ENCODE assay signal across 17 cellular contexts in genomic region chr6:147958683-147959082, GRCh38.
DNase-seq lines count a peak whose midpoint lies in the region; ATAC-seq and TF ChIP-seq lines count a peak whose summit lies in the region.
"Had no signal": no experiment of that assay in that cellular context is flagged by ENCODE, and none has a peak within 500 bp of the region (broad histone marks: within the 10 kb centered on the region; RNA-seq: fewer than 3 reads in every experiment).

No MANE protein-coding gene starts in this region.

- H3K4ac ChIP-seq in H9 (ENCODE audit: low read depth, low read length) = no peak overlapping the region

- no peak overlapping the region for H3K56ac ChIP-seq in H9 (ENCODE audit: insufficient read length, low read depth, low read length)

- H3K9me3 ChIP-seq in lower lobe of right lung (no peaks in the 10 kb centered on the region), prostate gland (no peaks in the 10 kb centered on the region), H9 (ENCODE audit: control insufficient read depth, low read depth, low read length) (no peaks in the 10 kb centered on the region), SK-N-SH (no peaks in the 10 kb centered on the region)
- H3K9me3 ChIP-seq: A549, SJSA1 had no signal

- CTCF ChIA-PET in SK-N-SH (lab: Yijun Ruan, JAX) (no interaction called here), GM10248 (lab: Yijun Ruan, JAX) (interaction anchor here (0.9 kb wide), 1 partner anchor 12 kb away, joined by 4 read pairs; no protein-coding TSS in a partner anchor)

- no peak overlapping the region for H3K4me2 ChIP-seq in GM23338
- H3K4me2 ChIP-seq in H9 (ENCODE audit: insufficient read depth, insufficient read length, low read length) = no peak overlapping the region
- H3K4me2 ChIP-seq in SK-N-SH = no peak overlapping the region
- H3K4me2 ChIP-seq: A549 had no signal

- H3K23ac ChIP-seq in H9 (ENCODE audit: insufficient read length, low read depth, low read length) = no peak overlapping the region

- H3K27me3 ChIP-seq in GM23338 (ENCODE audit: insufficient read depth) (no peaks in the 10 kb centered on the region), lower lobe of right lung (ENCODE audit: low read depth) (no peaks in the 10 kb centered on the region), prostate gland (replicated peaks; ENCODE audit: insufficient read depth) (no peaks in the 10 kb centered on the region), H9 (ENCODE audit: insufficient read depth, low read length) (no peaks in the 10 kb centered on the region), SK-N-SH (ENCODE audit: insufficient read depth) (no peaks in the 10 kb centered on the region)
- H3K27me3 ChIP-seq: SJSA1 had no signal

- no peak overlapping the region for H3K18ac ChIP-seq in H9 (ENCODE audit: insufficient read length, low read depth, low read length)

- no peak overlapping the region for H2AK5ac ChIP-seq in H9 (ENCODE audit: insufficient read length, low read length)

- no peak for TF ChIP-seq POLR2A in prostate gland (IDR thresholded peaks at IDR 0.05)

- no peak for ATAC-seq in GM23338
- peak; percentile 84 to 85 for ATAC-seq in lower lobe of right lung
- ATAC-seq: A549, PC-3 had no signal

- H3K27ac Mint-ChIP-seq in GM23338 (no peak overlapping the region), H9 (no peak overlapping the region)

- no peak overlapping the region for H2BK15ac ChIP-seq in H9 (ENCODE audit: low read depth, low read length)

- no peak overlapping the region for H3T11ph ChIP-seq in H9 (ENCODE audit: low read length)

- H3K79me1 ChIP-seq in H9 (ENCODE audit: insufficient read depth, low read depth, low read length, poor library complexity, severe bottlenecking) = no peaks in the 10 kb centered on the region

- H3F3A ChIP-seq in GM23338 (replicated peaks; ENCODE audit: low read depth) = no peaks in the 10 kb centered on the region
- no peaks in the 10 kb centered on the region for H3F3A ChIP-seq in SK-N-SH (replicated peaks; ENCODE audit: insufficient read depth)

- H3K4me1 Mint-ChIP-seq in GM23338 (no peaks in the 10 kb centered on the region), H9 (no peaks in the 10 kb centered on the region)

- no peak overlapping the region for H2BK20ac ChIP-seq in H9 (ENCODE audit: low read depth, low read length, poor library complexity, severe bottlenecking)

- no peak overlapping the region for H2BK12ac ChIP-seq in H9 (ENCODE audit: insufficient read length, low read depth, low read length)

- H4K91ac ChIP-seq in H9 (ENCODE audit: insufficient read length, low read depth, low read length) = no peak overlapping the region

- H3K9me3 Mint-ChIP-seq in GM23338 (no peaks in the 10 kb centered on the region), H9 (no peaks in the 10 kb centered on the region)

- H3K27me3 Mint-ChIP-seq in GM23338 (ENCODE audit: insufficient read depth, low read depth, poor library complexity) = no peaks in the 10 kb centered on the region
- H3K27me3 Mint-ChIP-seq in H9 (ENCODE audit: low read depth) = no peaks in the 10 kb centered on the region

- H3K9ac ChIP-seq in H9 (ENCODE audit: extremely low read depth, insufficient read length, low read length) (no peak overlapping the region), SK-N-SH (no peak overlapping the region)

- no peak overlapping the region for H3K14ac ChIP-seq in H9 (ENCODE audit: insufficient read depth, low read length)

- no peak for TF ChIP-seq EP300 in SK-N-SH (IDR thresholded peaks at IDR 0.05; ENCODE audit: borderline replicate concordance in 1 of 2, low read depth in 1 of 2, low read length in 1 of 2)

- peak overlapping the region; percentile 24; the same call in 1 of the 2 replicates for H2AFZ ChIP-seq in GM23338
- no peak overlapping the region for H2AFZ ChIP-seq in H9 (ENCODE audit: low read length)
- no peak overlapping the region for H2AFZ ChIP-seq in SK-N-SH (ENCODE audit: low read depth)

- H4K5ac ChIP-seq in H9 (ENCODE audit: insufficient read length, low read depth, low read length) = no peak overlapping the region

- no peaks in the 10 kb centered on the region for H3K79me2 ChIP-seq in GM23338 (replicated peaks; ENCODE audit: insufficient read depth)
- H3K79me2 ChIP-seq in H9 (ENCODE audit: insufficient read depth, low read length) = no peaks in the 10 kb centered on the region
- H3K79me2 ChIP-seq in SK-N-SH (ENCODE audit: insufficient read depth) = no peaks in the 10 kb centered on the region

- no peaks in the 10 kb centered on the region for H3K36me3 Mint-ChIP-seq in GM23338 (ENCODE audit: low read depth)
- no peaks in the 10 kb centered on the region for H3K36me3 Mint-ChIP-seq in H9 (ENCODE audit: insufficient read depth in 1 of 3, low read depth in 3 of 3)

- H4K20me1 ChIP-seq in GM23338 (replicated peaks; ENCODE audit: insufficient read depth) (no peaks in the 10 kb centered on the region), H9 (ENCODE audit: control insufficient read depth, insufficient read depth, insufficient read length) (no peaks in the 10 kb centered on the region), SK-N-SH (ENCODE audit: insufficient read depth) (no peaks in the 10 kb centered on the region)

- WGBS in prostate gland = 44% methylated on average over 2 of the region's 2 CpGs
- no CpG with 5 or more reads among the region's 2 CpGs for WGBS in H9 (ENCODE audit: extremely low coverage, insufficient read length, low lambda C conversion rate)
- WGBS in SK-N-SH (ENCODE audit: low lambda C conversion rate) = 7% methylated on average over 2 of the region's 2 CpGs

- H3K4me3 Mint-ChIP-seq in GM23338 (no peak overlapping the region), H9 (no peak overlapping the region)

- H3K4me3 ChIP-seq in GM23338 (no peak overlapping the region), lower lobe of right lung (no peak overlapping the region), prostate gland (no peak overlapping the region), SK-N-SH (ENCODE audit: low read depth in 2 of 2, low read length in 1 of 2) (no peak overlapping the region)
- H3K4me3 ChIP-seq: A549, SJSA1 had no signal

- H3K4me1 ChIP-seq in GM23338 (ENCODE audit: insufficient read depth) (no peaks in the 10 kb centered on the region), lower lobe of right lung (no peaks in the 10 kb centered on the region), prostate gland (replicated peaks) (no peaks in the 10 kb centered on the region), H9 (ENCODE audit: insufficient read depth, low read length) (no peaks in the 10 kb centered on the region), SK-N-SH (ENCODE audit: control insufficient read depth in 1 of 2, insufficient read depth in 2 of 2, low read depth in 1 of 2, low read length in 1 of 2) (no peaks in the 10 kb centered on the region; a peak in 1 of 4 replicates)
- H3K4me1 ChIP-seq: A549, SJSA1 had no signal

- H2BK5ac ChIP-seq in H9 (ENCODE audit: insufficient read length, low read length) = no peak overlapping the region

- H3K23me2 ChIP-seq in H9 (ENCODE audit: insufficient read length, low read depth, low read length, poor library complexity, severe bottlenecking) = no peaks in the 10 kb centered on the region

- TF ChIP-seq RAD21 in SK-N-SH (IDR thresholded peaks at IDR 0.05; ENCODE audit: low read length) = no peak

- intact Hi-C loops in lower lobe of right lung (cut with DNase I) = no loop called here
- intact Hi-C loops in prostate gland (cut with DNase I) = no loop called here

- no peak overlapping the region for H3K27ac ChIP-seq in GM23338 (ENCODE audit: low read depth)
- no peak overlapping the region for H3K27ac ChIP-seq in lower lobe of right lung
- H3K27ac ChIP-seq in prostate gland = no peak overlapping the region
- H3K27ac ChIP-seq in H9 (ENCODE audit: insufficient read length, low read depth, low read length) = no peak overlapping the region
- H3K27ac ChIP-seq in SK-N-SH (ENCODE audit: low read depth in 2 of 2, low read length in 1 of 2) = no peak overlapping the region
- H3K27ac ChIP-seq: A549, SJSA1 had no signal

- DNase-seq in GM23338 (ENCODE audit: low spot score) = no peak
- DNase-seq in NCI-H69 (lab: John Stamatoyannopoulos, UW) = peak; percentile 8
- DNase-seq in lower lobe of right lung = peak; percentile 77
- DNase-seq in prostate gland (ENCODE audit: low spot score) = peak; percentile 10
- DNase-seq in H9 = no peak
- DNase-seq in SK-N-SH = no peak
- DNase-seq in GM10248 (ENCODE audit: extremely low spot score) = no peak
- no peak for DNase-seq in COLO668 (lab: John Stamatoyannopoulos, UW; ENCODE audit: unreplicated experiment)
- DNase-seq: DMS 273 treated with DMSO at 0.1 percent for 48 hours, IMR-90, Kasumi-1, NCI-H1105 treated with DMSO at 0.1 percent for 48 hours, NCI-H1694 treated with DMSO at 0.1 percent for 48 hours, NCI-H2107, PC-3 had no signal

- POLR2A ChIA-PET in SK-N-SH (lab: Yijun Ruan, JAX) (interaction anchor here (0.6 kb wide), 1 partner anchor 11 kb away, joined by 4 read pairs; no protein-coding TSS in a partner anchor), GM10248 (lab: Yijun Ruan, JAX) (no interaction called here)

- no peak overlapping the region for H4K8ac ChIP-seq in H9 (replicated peaks; ENCODE audit: insufficient read length, low read depth, low read length)

- 0 out of 2 replicates have a peak, but pooled peaks cover 3% of the 10 kb centered on the region for H3K9me2 ChIP-seq in GM23338 (ENCODE audit: insufficient read depth)
- H3K9me2 ChIP-seq in SK-N-SH = no peaks in the 10 kb centered on the region

- H2BK120ac ChIP-seq in H9 (ENCODE audit: low read depth, low read length, poor library complexity, severe bottlenecking) = no peak overlapping the region

- H3K36me3 ChIP-seq in GM23338 (ENCODE audit: insufficient read depth) (no peaks in the 10 kb centered on the region), lower lobe of right lung (no peaks in the 10 kb centered on the region), prostate gland (no peaks in the 10 kb centered on the region), SK-N-SH (replicated peaks in 1 of 2; ENCODE audit: control insufficient read depth in 1 of 2, insufficient read depth in 2 of 2, low read length in 1 of 2) (no peaks in the 10 kb centered on the region)
- H3K36me3 ChIP-seq: SJSA1 had no signal

- no peak for TF ChIP-seq CTCF in GM23338 (conservative IDR thresholded peaks at IDR 0.05; ENCODE audit: low read depth in 2 of 2)
- no peak for TF ChIP-seq CTCF in lower lobe of right lung (IDR thresholded peaks at IDR 0.05)
- no peak for TF ChIP-seq CTCF in prostate gland (IDR thresholded peaks at IDR 0.05)
- TF ChIP-seq CTCF in H9 (conservative IDR thresholded peaks at IDR 0.05) = no peak
- TF ChIP-seq CTCF in SK-N-SH (IDR thresholded peaks at IDR 0.05) = no peak
- no peak for TF ChIP-seq CTCF in GM10248 (IDR thresholded peaks at IDR 0.05; ENCODE audit: control extremely low read depth, extremely low read depth, low read depth, missing control alignments)

TF ChIP-seq in GM23338, 12 proteins besides CTCF, POLR2A, EP300 and RAD21 (continues in another document):
- no peak for TF ChIP-seq ZNF114 (CRISPR knock-in tag; IDR thresholded peaks at IDR 0.05)
- TF ChIP-seq ZNF331 (CRISPR knock-in tag; IDR thresholded peaks at IDR 0.05; ENCODE audit: low read depth) = no peak
- TF ChIP-seq JUNB (IDR thresholded peaks at IDR 0.05; ENCODE audit: unreplicated experiment) = no peak

TF ChIP-seq in SK-N-SH, 30 proteins besides CTCF, POLR2A, EP300 and RAD21:
- no peak for TF ChIP-seq EZH2phosphoT487 (IDR thresholded peaks at IDR 0.05; ENCODE audit: borderline replicate concordance, low read depth)

Comparison
In these comparisons a context has a peak if more than half of its experiments do, and no peak if none do; other contexts are left out.
1. DNase-seq: peak in NCI-H69 (single experiment), lower lobe of right lung (single experiment) and prostate gland (single experiment); none in GM23338 (single experiment), H9 (single experiment), SK-N-SH (single experiment), GM10248 (single experiment) and COLO668 (single experiment).